1 cellular context compared by ENCODE assay signal in genomic region chr19:9584073-9584833, GRCh38.
TF ChIP-seq lines count a peak whose summit lies in the region.

Gene ZNF121 (minus strand): TSS chr19:9584504. CDS start chr19:9568097, 16,407 bp downstream.

TF ChIP-seq in GM12878, 131 proteins besides CTCF, POLR2A, EP300 and RAD21 (continued from another document and continues in another):
- TF ChIP-seq IRF3 (IDR thresholded peaks at IDR 0.05) (no peak), POLR2AphosphoS2 (IDR thresholded peaks at IDR 0.05; ENCODE audit: low read depth, low read length) (peak; percentile 80; the same call in 1 of the 2 replicates), CEBPB (IDR thresholded peaks at IDR 0.05; ENCODE audit: borderline replicate concordance in 1 of 2, low read depth in 2 of 2, low read length in 2 of 2) (no peak), MYB (IDR thresholded peaks at IDR 0.05; ENCODE audit: borderline replicate concordance, low read depth, low read length) (no peak), TBL1XR1 (IDR thresholded peaks at IDR 0.05; ENCODE audit: low read depth, low read length) (no peak), MEF2B (IDR thresholded peaks at IDR 0.05; ENCODE audit: partially characterized antibody, poor library complexity, severe bottlenecking) (peak; percentile 51), HDAC6 (IDR thresholded peaks at IDR 0.05; ENCODE audit: unreplicated experiment) (no peak), CHD1 (IDR thresholded peaks at IDR 0.05; ENCODE audit: low read depth, low read length) (0 out of 2 replicates have a peak, but pooled peaks have one; percentile 81), NFXL1 (IDR thresholded peaks at IDR 0.05; ENCODE audit: borderline replicate concordance) (no peak), CBX3 (IDR thresholded peaks at IDR 0.05; ENCODE audit: borderline replicate concordance, low read depth) (no peak), CBX5 (IDR thresholded peaks at IDR 0.05; ENCODE audit: low read depth) (no peak), PBX3 (IDR thresholded peaks at IDR 0.05; ENCODE audit: insufficient replicate concordance, low read depth, low read length) (no peak), JUNB (IDR thresholded peaks at IDR 0.05) (peak; percentile 51), ZBTB33 (IDR thresholded peaks at IDR 0.05) (no peak), ZNF207 (IDR thresholded peaks at IDR 0.05; ENCODE audit: borderline replicate concordance) (no peak), PKNOX1 (IDR thresholded peaks at IDR 0.05) (no peak), TCF7 (IDR thresholded peaks at IDR 0.05; ENCODE audit: borderline replicate concordance) (no peak), NFYA (IDR thresholded peaks at IDR 0.05; ENCODE audit: borderline replicate concordance, low read depth, low read length) (no peak), ZBTB11 (CRISPR knock-in tag; IDR thresholded peaks at IDR 0.05) (no peak), BACH1 (IDR thresholded peaks at IDR 0.05; ENCODE audit: borderline replicate concordance) (no peak), CREM (IDR thresholded peaks at IDR 0.05; ENCODE audit: low read depth) (peak; percentile 97), NR2C2 (IDR thresholded peaks at IDR 0.05; ENCODE audit: borderline replicate concordance, control insufficient read depth, insufficient read length, low read depth) (no peak), STAT1 (conservative IDR thresholded peaks at IDR 0.05) (peak; percentile 61; the same call in 1 of the 2 replicates), SP1 (IDR thresholded peaks at IDR 0.05; ENCODE audit: low read depth, low read length) (no peak), IRF4 (IDR thresholded peaks at IDR 0.05; ENCODE audit: low read depth, low read length) (no peak), FOXK2 (IDR thresholded peaks at IDR 0.05) (no peak), ASH2L (IDR thresholded peaks at IDR 0.05; ENCODE audit: borderline replicate concordance, low read depth) (0 out of 2 replicates have a peak, but pooled peaks have one; percentile 67), ZNF217 (IDR thresholded peaks at IDR 0.05) (0 out of 2 replicates have a peak, but pooled peaks have one; percentile 20), IKZF2 (IDR thresholded peaks at IDR 0.05) (peak in 1 of 2 experiments; percentile 42; a peak in 1 of 4 replicates), FOXM1 (IDR thresholded peaks at IDR 0.05; ENCODE audit: low read depth, low read length) (no peak), FOS (IDR thresholded peaks at IDR 0.05; ENCODE audit: borderline replicate concordance, extremely low read depth, insufficient read length) (no peak), BHLHE40 (IDR thresholded peaks at IDR 0.05; ENCODE audit: borderline replicate concordance in 1 of 2, low read depth in 2 of 2, low read length in 1 of 2) (peak; percentile 16 to 35; a peak in 2 of 4 replicates), YBX1 (IDR thresholded peaks at IDR 0.05) (no peak)
- TF ChIP-seq, protein P1, sequence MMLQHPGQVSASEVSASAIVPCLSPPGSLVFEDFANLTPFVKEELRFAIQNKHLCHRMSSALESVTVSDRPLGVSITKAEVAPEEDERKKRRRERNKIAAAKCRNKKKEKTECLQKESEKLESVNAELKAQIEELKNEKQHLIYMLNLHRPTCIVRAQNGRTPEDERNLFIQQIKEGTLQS (IDR thresholded peaks at IDR 0.05; ENCODE audit: borderline replicate concordance, extremely low read depth, low read depth, low read length): no peak
- TF ChIP-seq, protein P2, sequence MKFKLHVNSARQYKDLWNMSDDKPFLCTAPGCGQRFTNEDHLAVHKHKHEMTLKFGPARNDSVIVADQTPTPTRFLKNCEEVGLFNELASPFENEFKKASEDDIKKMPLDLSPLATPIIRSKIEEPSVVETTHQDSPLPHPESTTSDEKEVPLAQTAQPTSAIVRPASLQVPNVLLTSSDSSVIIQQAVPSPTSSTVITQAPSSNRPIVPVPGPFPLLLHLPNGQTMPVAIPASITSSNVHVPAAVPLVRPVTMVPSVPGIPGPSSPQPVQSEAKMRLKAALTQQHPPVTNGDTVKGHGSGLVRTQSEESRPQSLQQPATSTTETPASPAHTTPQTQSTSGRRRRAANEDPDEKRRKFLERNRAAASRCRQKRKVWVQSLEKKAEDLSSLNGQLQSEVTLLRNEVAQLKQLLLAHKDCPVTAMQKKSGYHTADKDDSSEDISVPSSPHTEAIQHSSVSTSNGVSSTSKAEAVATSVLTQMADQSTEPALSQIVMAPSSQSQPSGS (IDR thresholded peaks at IDR 0.05; ENCODE audit: low read length): peak; percentile 82
- TF ChIP-seq, protein P3, sequence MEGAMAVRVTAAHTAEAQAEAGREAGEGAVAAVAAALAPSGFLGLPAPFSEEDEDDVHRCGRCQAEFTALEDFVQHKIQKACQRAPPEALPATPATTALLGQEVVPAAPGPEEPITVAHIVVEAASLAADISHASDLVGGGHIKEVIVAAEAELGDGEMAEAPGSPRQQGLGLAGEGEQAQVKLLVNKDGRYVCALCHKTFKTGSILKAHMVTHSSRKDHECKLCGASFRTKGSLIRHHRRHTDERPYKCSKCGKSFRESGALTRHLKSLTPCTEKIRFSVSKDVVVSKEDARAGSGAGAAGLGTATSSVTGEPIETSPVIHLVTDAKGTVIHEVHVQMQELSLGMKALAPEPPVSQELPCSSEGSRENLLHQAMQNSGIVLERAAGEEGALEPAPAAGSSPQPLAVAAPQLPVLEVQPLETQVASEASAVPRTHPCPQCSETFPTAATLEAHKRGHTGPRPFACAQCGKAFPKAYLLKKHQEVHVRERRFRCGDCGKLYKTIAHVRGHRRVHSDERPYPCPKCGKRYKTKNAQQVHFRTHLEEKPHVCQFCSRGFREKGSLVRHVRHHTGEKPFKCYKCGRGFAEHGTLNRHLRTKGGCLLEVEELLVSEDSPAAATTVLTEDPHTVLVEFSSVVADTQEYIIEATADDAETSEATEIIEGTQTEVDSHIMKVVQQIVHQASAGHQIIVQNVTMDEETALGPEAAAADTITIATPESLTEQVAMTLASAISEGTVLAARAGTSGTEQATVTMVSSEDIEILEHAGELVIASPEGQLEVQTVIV (IDR thresholded peaks at IDR 0.05; ENCODE audit: borderline replicate concordance, partially characterized antibody): no peak
- TF ChIP-seq, protein P4, sequence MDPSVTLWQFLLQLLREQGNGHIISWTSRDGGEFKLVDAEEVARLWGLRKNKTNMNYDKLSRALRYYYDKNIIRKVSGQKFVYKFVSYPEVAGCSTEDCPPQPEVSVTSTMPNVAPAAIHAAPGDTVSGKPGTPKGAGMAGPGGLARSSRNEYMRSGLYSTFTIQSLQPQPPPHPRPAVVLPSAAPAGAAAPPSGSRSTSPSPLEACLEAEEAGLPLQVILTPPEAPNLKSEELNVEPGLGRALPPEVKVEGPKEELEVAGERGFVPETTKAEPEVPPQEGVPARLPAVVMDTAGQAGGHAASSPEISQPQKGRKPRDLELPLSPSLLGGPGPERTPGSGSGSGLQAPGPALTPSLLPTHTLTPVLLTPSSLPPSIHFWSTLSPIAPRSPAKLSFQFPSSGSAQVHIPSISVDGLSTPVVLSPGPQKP (IDR thresholded peaks at IDR 0.05; ENCODE audit: low read depth, low read length): peak; percentile 98
- TF ChIP-seq, protein P5, sequence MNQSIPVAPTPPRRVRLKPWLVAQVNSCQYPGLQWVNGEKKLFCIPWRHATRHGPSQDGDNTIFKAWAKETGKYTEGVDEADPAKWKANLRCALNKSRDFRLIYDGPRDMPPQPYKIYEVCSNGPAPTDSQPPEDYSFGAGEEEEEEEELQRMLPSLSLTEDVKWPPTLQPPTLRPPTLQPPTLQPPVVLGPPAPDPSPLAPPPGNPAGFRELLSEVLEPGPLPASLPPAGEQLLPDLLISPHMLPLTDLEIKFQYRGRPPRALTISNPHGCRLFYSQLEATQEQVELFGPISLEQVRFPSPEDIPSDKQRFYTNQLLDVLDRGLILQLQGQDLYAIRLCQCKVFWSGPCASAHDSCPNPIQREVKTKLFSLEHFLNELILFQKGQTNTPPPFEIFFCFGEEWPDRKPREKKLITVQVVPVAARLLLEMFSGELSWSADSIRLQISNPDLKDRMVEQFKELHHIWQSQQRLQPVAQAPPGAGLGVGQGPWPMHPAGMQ (IDR thresholded peaks at IDR 0.05; ENCODE audit: borderline replicate concordance): no peak
- TF ChIP-seq, protein P6, sequence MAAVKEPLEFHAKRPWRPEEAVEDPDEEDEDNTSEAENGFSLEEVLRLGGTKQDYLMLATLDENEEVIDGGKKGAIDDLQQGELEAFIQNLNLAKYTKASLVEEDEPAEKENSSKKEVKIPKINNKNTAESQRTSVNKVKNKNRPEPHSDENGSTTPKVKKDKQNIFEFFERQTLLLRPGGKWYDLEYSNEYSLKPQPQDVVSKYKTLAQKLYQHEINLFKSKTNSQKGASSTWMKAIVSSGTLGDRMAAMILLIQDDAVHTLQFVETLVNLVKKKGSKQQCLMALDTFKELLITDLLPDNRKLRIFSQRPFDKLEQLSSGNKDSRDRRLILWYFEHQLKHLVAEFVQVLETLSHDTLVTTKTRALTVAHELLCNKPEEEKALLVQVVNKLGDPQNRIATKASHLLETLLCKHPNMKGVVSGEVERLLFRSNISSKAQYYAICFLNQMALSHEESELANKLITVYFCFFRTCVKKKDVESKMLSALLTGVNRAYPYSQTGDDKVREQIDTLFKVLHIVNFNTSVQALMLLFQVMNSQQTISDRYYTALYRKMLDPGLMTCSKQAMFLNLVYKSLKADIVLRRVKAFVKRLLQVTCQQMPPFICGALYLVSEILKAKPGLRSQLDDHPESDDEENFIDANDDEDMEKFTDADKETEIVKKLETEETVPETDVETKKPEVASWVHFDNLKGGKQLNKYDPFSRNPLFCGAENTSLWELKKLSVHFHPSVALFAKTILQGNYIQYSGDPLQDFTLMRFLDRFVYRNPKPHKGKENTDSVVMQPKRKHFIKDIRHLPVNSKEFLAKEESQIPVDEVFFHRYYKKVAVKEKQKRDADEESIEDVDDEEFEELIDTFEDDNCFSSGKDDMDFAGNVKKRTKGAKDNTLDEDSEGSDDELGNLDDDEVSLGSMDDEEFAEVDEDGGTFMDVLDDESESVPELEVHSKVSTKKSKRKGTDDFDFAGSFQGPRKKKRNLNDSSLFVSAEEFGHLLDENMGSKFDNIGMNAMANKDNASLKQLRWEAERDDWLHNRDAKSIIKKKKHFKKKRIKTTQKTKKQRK (IDR thresholded peaks at IDR 0.05; ENCODE audit: low read depth, low read length): no peak
